In genomic region chr18:79965119-79965902, GRCh38 we compare ENCODE assay signal across 8 cellular contexts. TPM values are rescaled to one million over a fixed set of nuclear protein-coding genes. Genes with fewer than 3 reads are reported as not detected.
DNase-seq lines count a peak whose midpoint lies in the region; ATAC-seq and TF ChIP-seq lines count a peak whose summit lies in the region.

No MANE protein-coding gene starts in this region.

- H3K9me3 ChIP-seq in T-helper 17 cell (ENCODE audit: control insufficient read depth, low read length, poor library complexity, severe bottlenecking): no peaks in the 10 kb centered on the region
- no peaks in the 10 kb centered on the region for H3K9me3 ChIP-seq in esophagus (ENCODE audit: control insufficient read depth in 2 of 2, insufficient read depth in 1 of 2, low read depth in 1 of 2, low read length in 1 of 2)

- H3K36me3 Mint-ChIP-seq in T-helper 17 cell (ENCODE audit: low read depth) (peaks cover 2% of the 10 kb centered on the region), naive B cell (no peaks in the 10 kb centered on the region)

- ATAC-seq in T-helper 17 cell: peak; percentile 38
- peak in 1 of 2 donors; percentile 11 for ATAC-seq in naive B cell (ENCODE audit: low read depth in 2 of 2)
- ATAC-seq in HG02938 (IDR thresholded peaks at IDR 0.05; ENCODE audit: unreplicated experiment): no peak
- ATAC-seq in HG03095 (IDR thresholded peaks at IDR 0.05; ENCODE audit: unreplicated experiment): no peak

- H3K4me3 ChIP-seq in esophagus (ENCODE audit: low read depth in 1 of 2, low read length in 2 of 2): peak overlapping the region; percentile 70 to 82

- in situ Hi-C loops in Caki2 (cut with HindIII; ENCODE audit: low pct_unique_long_range_greater_than_20kb, low sequenced_read_pairs): no loop called here

- H3K27me3 ChIP-seq in esophagus (ENCODE audit: control insufficient read depth in 1 of 2, insufficient read depth in 2 of 2, low read length in 2 of 2): no peaks in the 10 kb centered on the region

- H3K4me3 Mint-ChIP-seq in T-helper 17 cell: peak overlapping the region; percentile 82
- H3K4me3 Mint-ChIP-seq in naive B cell: peak overlapping the region; percentile 63 to 87 (median 80)

- CTCF ChIA-PET in HEK293T (lab: Yijun Ruan, JAX): no interaction called here

- POLR2A ChIA-PET in HEK293T (lab: Yijun Ruan, JAX): interaction anchor here (1.8 kb wide), 1 partner anchor 13 kb away, joined by 6 read pairs; the partner anchor contains the start of gene SLC66A2

- peak overlapping the region; percentile 57 for H3K27ac Mint-ChIP-seq in T-helper 17 cell
- H3K27ac Mint-ChIP-seq in naive B cell: peak overlapping the region in 3 of 6 donors; percentile 19 to 91 (median 79)

- H3K27me3 Mint-ChIP-seq in T-helper 17 cell (peaks cover 7% of the 10 kb centered on the region), naive B cell (peaks cover 0 to 15% (median 14%) of the 10 kb centered on the region in 3 donors)

- H3K4me1 Mint-ChIP-seq in T-helper 17 cell (peaks cover 19% of the 10 kb centered on the region), naive B cell (peaks cover 17 to 33% (median 25%) of the 10 kb centered on the region in 3 donors)

- 12% methylated on average over 24 of the region's 24 CpGs for WGBS in esophagus, 2 donors

- H3K36me3 ChIP-seq in esophagus (ENCODE audit: control insufficient read depth in 2 of 2, insufficient read depth in 2 of 2, low read length in 1 of 2): peaks cover 0 to 2% of the 10 kb centered on the region in 2 donors

- DNase-seq in Caki2 (ENCODE audit: low read depth) (peak; percentile 56), HEK293T (ENCODE audit: extremely low spot score) (peak; percentile 33), T-helper 17 cell (no peak), naive B cell (no peak), cortex of kidney (lab: John Stamatoyannopoulos, UW) (no peak)

- H3K9me3 Mint-ChIP-seq in naive B cell: no peaks in the 10 kb centered on the region

- peak overlapping the region; percentile 78 to 80 for H3K27ac ChIP-seq in esophagus (ENCODE audit: low read depth in 2 of 2, low read length in 1 of 2)

- peaks cover 2 to 29% of the 10 kb centered on the region in 2 donors for H3K4me1 ChIP-seq in esophagus (ENCODE audit: control insufficient read depth in 2 of 2, insufficient read depth in 2 of 2, low read length in 1 of 2)

TF ChIP-seq in HEK293T, 16 proteins besides CTCF, POLR2A, EP300 and RAD21:
- TF ChIP-seq LEF1 (IDR thresholded peaks at IDR 0.05; ENCODE audit: borderline replicate concordance) (no peak), L3MBTL2 (conservative IDR thresholded peaks at IDR 0.05) (peak; percentile 98)
- TF ChIP-seq, protein P1, sequence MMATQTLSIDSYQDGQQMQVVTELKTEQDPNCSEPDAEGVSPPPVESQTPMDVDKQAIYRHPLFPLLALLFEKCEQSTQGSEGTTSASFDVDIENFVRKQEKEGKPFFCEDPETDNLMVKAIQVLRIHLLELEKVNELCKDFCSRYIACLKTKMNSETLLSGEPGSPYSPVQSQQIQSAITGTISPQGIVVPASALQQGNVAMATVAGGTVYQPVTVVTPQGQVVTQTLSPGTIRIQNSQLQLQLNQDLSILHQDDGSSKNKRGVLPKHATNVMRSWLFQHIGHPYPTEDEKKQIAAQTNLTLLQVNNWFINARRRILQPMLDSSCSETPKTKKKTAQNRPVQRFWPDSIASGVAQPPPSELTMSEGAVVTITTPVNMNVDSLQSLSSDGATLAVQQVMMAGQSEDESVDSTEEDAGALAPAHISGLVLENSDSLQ (IDR thresholded peaks at IDR 0.05): no peak
TF ChIP-seq in HEK293T: peak in this region for 1.

RNA-seq across cellular contexts. Expression of gene HSBP1L1, which starts 0.9 kb away (rescaled TPM):
- total RNA-seq in Caki2 (2014; rRNA removed; shearing (Covaris generic); ENCODE audit: low replicate concordance): 7.7 and 20.6 TPM in 2 replicates
- 10 to 100 TPM; 17.9 to 21.5 TPM for total RNA-seq in T-helper 17 cell
- polyA plus RNA-seq in esophagus (10 to 100 TPM; 26.0 to 96.9 TPM), naive B cell (ENCODE audit: low read depth in 6 of 6) (10 to 100 TPM in 1 of 6 donors, 1 to 10 TPM in 5; 1.8 to 10.5 (median 4.5) TPM)

RNA-seq across cellular contexts. Expression of gene SLC66A2, which starts 13.9 kb away (rescaled TPM):
- total RNA-seq in Caki2 (2014; rRNA removed; shearing (Covaris generic); ENCODE audit: low replicate concordance): 14.4 and 18.0 TPM in 2 replicates
- 10 to 100 TPM; 43.6 to 56.9 TPM for total RNA-seq in T-helper 17 cell
- polyA plus RNA-seq in esophagus (10 to 100 TPM; 38.8 to 57.7 TPM), naive B cell (ENCODE audit: low read depth in 6 of 6) (10 to 100 TPM; 26.3 to 40.9 (median 34.5) TPM)

RNA-seq across cellular contexts. Expression of gene TXNL4A, which starts 23.1 kb away (rescaled TPM):
- total RNA-seq in Caki2 (2014; rRNA removed; shearing (Covaris generic); ENCODE audit: low replicate concordance): 120 and 227 TPM in 2 replicates
- total RNA-seq in T-helper 17 cell: 10 to 100 TPM; 75.2 to 77.2 TPM
- polyA plus RNA-seq in esophagus (10 to 100 TPM; 65.2 to 66.7 TPM), naive B cell (ENCODE audit: low read depth in 6 of 6) (100 to 1,000 TPM; 192 to 253 (median 220) TPM)

Comparison
In these comparisons a context has a peak if more than half of its experiments do, and no peak if none do; other contexts are left out.
1. DNase-seq: peak in Caki2 (single experiment) and HEK293T (single experiment); none in T-helper 17 cell (0 of 3), naive B cell (single experiment) and cortex of kidney (single experiment).